In the genomic region with DNA sequence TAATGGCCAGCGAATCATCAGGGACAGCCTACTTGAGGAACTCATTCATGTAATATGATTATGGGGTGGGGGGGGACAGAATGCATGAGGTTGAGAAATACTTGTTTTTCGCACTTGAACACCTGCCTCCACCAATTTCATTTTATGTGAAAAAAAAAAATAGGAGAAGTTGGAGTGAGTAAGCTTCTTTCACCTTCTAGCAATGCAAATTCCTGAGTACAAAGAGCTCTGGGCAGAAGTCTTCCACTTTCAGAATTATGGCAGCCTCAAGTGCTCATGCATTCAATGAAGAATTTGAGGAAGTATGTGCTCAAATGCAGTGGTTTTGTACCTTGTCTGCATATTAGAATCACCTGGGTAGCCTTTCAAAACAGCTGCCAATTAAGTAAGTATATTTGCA, we compare ENCODE assay signal across 13 cellular contexts. TPM values are rescaled to one million over a fixed set of nuclear protein-coding genes. Genes with fewer than 3 reads are reported as not detected.
DNase-seq lines count a peak whose midpoint lies in the region; ATAC-seq and TF ChIP-seq lines count a peak whose summit lies in the region.
"Had no signal": no experiment of that assay in that cellular context is flagged by ENCODE, and none has a peak within 500 bp of the region (broad histone marks: within the 10 kb centered on the region; RNA-seq: fewer than 3 reads in every experiment).

No MANE protein-coding gene starts in this region.

- no peak overlapping the region for H3K4ac ChIP-seq in H9 (ENCODE audit: low read depth, low read length)

- H3T11ph ChIP-seq in H9 (ENCODE audit: low read length), result no peak overlapping the region

- ATAC-seq in GM19397 (IDR thresholded peaks at IDR 0.05; ENCODE audit: unreplicated experiment) (peak; percentile 25), HG02973 (IDR thresholded peaks at IDR 0.05; ENCODE audit: unreplicated experiment) (peak; percentile 31), left lobe of liver (no peak)
- ATAC-seq: K562 had no signal

- no peak for TF ChIP-seq CTCF in GM10248 (IDR thresholded peaks at IDR 0.05; ENCODE audit: control extremely low read depth, extremely low read depth, low read depth, missing control alignments)
- TF ChIP-seq CTCF in H9 (conservative IDR thresholded peaks at IDR 0.05), result no peak

- H2BK120ac ChIP-seq in H9 (ENCODE audit: low read depth, low read length, poor library complexity, severe bottlenecking), result no peak overlapping the region

- H3K4me2 ChIP-seq in H9 (ENCODE audit: insufficient read depth, insufficient read length, low read length), result no peak overlapping the region

- no peak overlapping the region for H4K8ac ChIP-seq in H9 (replicated peaks; ENCODE audit: insufficient read length, low read depth, low read length)

- H3K79me1 ChIP-seq in H9 (ENCODE audit: insufficient read depth, low read depth, low read length, poor library complexity, severe bottlenecking), result no peaks in the 10 kb centered on the region

- no peaks in the 10 kb centered on the region for H3K79me2 ChIP-seq in H9 (ENCODE audit: insufficient read depth, low read length)

- peaks cover 28% of the 10 kb centered on the region for H3K4me1 Mint-ChIP-seq in activated CD4-positive, alpha-beta memory T cell treated with anti-CD3 and anti-CD28 coated beads, Interleukin-2, amount 10 ng/mL, durations not matched to agents 7 days and 5 days
- H3K4me1 Mint-ChIP-seq in H9, result peaks cover 5 to 12% of the 10 kb centered on the region in 2 experiments

- CTCF ChIA-PET in GM10248 (lab: Yijun Ruan, JAX), result interaction anchor here (1.0 to 3.1 kb wide), 4 partner anchors 11 to 55 kb away, joined by 3 to 10 read pairs (median 4); no protein-coding TSS in a partner anchor
- CTCF ChIA-PET in activated CD4-positive, alpha-beta memory T cell treated with anti-CD3 and anti-CD28 coated beads, Interleukin-2, amount 10 ng/mL, durations not matched to agents 7 days and 5 days (lab: Charles Lee), result no interaction called here

- H2AFZ ChIP-seq in H9 (ENCODE audit: low read length), result no peak overlapping the region

- peaks cover 13% of the 10 kb centered on the region for H3K23me2 ChIP-seq in H9 (ENCODE audit: insufficient read length, low read depth, low read length, poor library complexity, severe bottlenecking)

- no CpG with 5 or more reads among the region's 2 CpGs for WGBS in H9 (ENCODE audit: extremely low coverage, insufficient read length, low lambda C conversion rate)

- no peaks in the 10 kb centered on the region for H4K20me1 ChIP-seq in H9 (ENCODE audit: control insufficient read depth, insufficient read depth, insufficient read length)

- H3K4me3 Mint-ChIP-seq in activated CD4-positive, alpha-beta memory T cell treated with anti-CD3 and anti-CD28 coated beads, Interleukin-2, amount 10 ng/mL, durations not matched to agents 7 days and 5 days, result no peak overlapping the region
- no peak overlapping the region for H3K4me3 Mint-ChIP-seq in H9

- H3K9ac ChIP-seq in H9 (ENCODE audit: extremely low read depth, insufficient read length, low read length), result no peak overlapping the region

- H3K56ac ChIP-seq in H9 (ENCODE audit: insufficient read length, low read depth, low read length), result no peak overlapping the region

- no peaks in the 10 kb centered on the region for H3K9me3 ChIP-seq in H9 (ENCODE audit: control insufficient read depth, low read depth, low read length)
- H3K9me3 ChIP-seq: ascending aorta, spleen had no signal

- no peak overlapping the region for H2BK15ac ChIP-seq in H9 (ENCODE audit: low read depth, low read length)

- H3K23ac ChIP-seq in H9 (ENCODE audit: insufficient read length, low read depth, low read length), result no peak overlapping the region

- no peak overlapping the region for H2BK5ac ChIP-seq in H9 (ENCODE audit: insufficient read length, low read length)

- H2BK12ac ChIP-seq in H9 (ENCODE audit: insufficient read length, low read depth, low read length), result no peak overlapping the region

- no peak overlapping the region for H3K27ac ChIP-seq in H9 (ENCODE audit: insufficient read length, low read depth, low read length)
- H3K27ac ChIP-seq: ascending aorta had no signal

- no peak overlapping the region for H3K14ac ChIP-seq in H9 (ENCODE audit: insufficient read depth, low read length)

- DNase-seq in GM10248 (ENCODE audit: extremely low spot score) (peak; percentile 45), NOMO-1 treated with DMSO at 0.1 percent for 48 hours (lab: John Stamatoyannopoulos, UW; ENCODE audit: unreplicated experiment) (peak; percentile 89), left lobe of liver (ENCODE audit: low spot score) (no peak), SHP77 treated with DMSO at 0.1 percent for 48 hours (lab: John Stamatoyannopoulos, UW) (no peak), H9 (no peak)
- DNase-seq in activated CD4-positive, alpha-beta memory T cell treated with anti-CD3 and anti-CD28 coated beads, Interleukin-2, amount 10 ng/mL, durations not matched to agents 7 days and 5 days, result no peak
- DNase-seq: NCI-H526; spleen; stimulated activated naive CD4-positive, alpha-beta T cell treated with Interleukin-2 at 50 U/mL for 16 hours had no signal

- no peaks in the 10 kb centered on the region for H3K36me3 Mint-ChIP-seq in activated CD4-positive, alpha-beta memory T cell treated with anti-CD3 and anti-CD28 coated beads, Interleukin-2, amount 10 ng/mL, durations not matched to agents 7 days and 5 days (ENCODE audit: low read depth)
- H3K36me3 Mint-ChIP-seq in H9 (ENCODE audit: insufficient read depth in 1 of 3, low read depth in 3 of 3), result peaks cover 0 to 4% (median 0%) of the 10 kb centered on the region in 3 experiments; a peak in 1 of 7 replicates

- H4K5ac ChIP-seq in H9 (ENCODE audit: insufficient read length, low read depth, low read length), result no peak overlapping the region

- no peak overlapping the region for H3K27ac Mint-ChIP-seq in activated CD4-positive, alpha-beta memory T cell treated with anti-CD3 and anti-CD28 coated beads, Interleukin-2, amount 10 ng/mL, durations not matched to agents 7 days and 5 days
- no peak overlapping the region for H3K27ac Mint-ChIP-seq in H9

- no peak overlapping the region for H3K18ac ChIP-seq in H9 (ENCODE audit: insufficient read length, low read depth, low read length)

- H3K27me3 Mint-ChIP-seq in activated CD4-positive, alpha-beta memory T cell treated with anti-CD3 and anti-CD28 coated beads, Interleukin-2, amount 10 ng/mL, durations not matched to agents 7 days and 5 days, result no peaks in the 10 kb centered on the region
- H3K27me3 Mint-ChIP-seq in H9 (ENCODE audit: low read depth), result peaks cover 22% of the 10 kb centered on the region

- H3K27me3 ChIP-seq in H9 (ENCODE audit: insufficient read depth, low read length), result no peaks in the 10 kb centered on the region
- H3K27me3 ChIP-seq: ascending aorta, spleen had no signal

- POLR2A ChIA-PET in GM10248 (lab: Yijun Ruan, JAX), result no interaction called here
- POLR2A ChIA-PET in activated CD4-positive, alpha-beta memory T cell treated with anti-CD3 and anti-CD28 coated beads, Interleukin-2, amount 10 ng/mL, durations not matched to agents 7 days and 5 days (lab: Charles Lee), result no interaction called here

- H2AK5ac ChIP-seq in H9 (ENCODE audit: insufficient read length, low read length), result no peak overlapping the region

- no peak overlapping the region for H2BK20ac ChIP-seq in H9 (ENCODE audit: low read depth, low read length, poor library complexity, severe bottlenecking)

- no peaks in the 10 kb centered on the region for H3K9me3 Mint-ChIP-seq in activated CD4-positive, alpha-beta memory T cell treated with anti-CD3 and anti-CD28 coated beads, Interleukin-2, amount 10 ng/mL, durations not matched to agents 7 days and 5 days
- H3K9me3 Mint-ChIP-seq in H9, result peaks cover 0 to 4% of the 10 kb centered on the region in 2 experiments; a peak in 2 of 5 replicates

- no peak overlapping the region for H4K91ac ChIP-seq in H9 (ENCODE audit: insufficient read length, low read depth, low read length)

- H3K4me1 ChIP-seq in H9 (ENCODE audit: insufficient read depth, low read length), result no peaks in the 10 kb centered on the region

RNA-seq across cellular contexts. Expression of a gene that starts 40.1 kb away (rescaled TPM):
- total RNA-seq in left lobe of liver (3.2 TPM), H9 (2021) (46.0 and 46.3 TPM in 2 replicates)
- 10 to 100 TPM; 20.5 to 27.3 TPM for total RNA-seq in activated CD4-positive, alpha-beta memory T cell treated with anti-CD3 and anti-CD28 coated beads, Interleukin-2, amount 10 ng/mL, durations not matched to agents 7 days and 5 days

Comparison
In these comparisons a context has a peak if more than half of its experiments do, and no peak if none do; other contexts are left out.
1. DNase-seq: peak in GM10248 (single experiment) and NOMO-1 treated with DMSO at 0.1 percent for 48 hours (single experiment); none in left lobe of liver (single experiment), SHP77 treated with DMSO at 0.1 percent for 48 hours (single experiment), activated CD4-positive, alpha-beta memory T cell treated with anti-CD3 and anti-CD28 coated beads, Interleukin-2, amount 10 ng/mL, durations not matched to agents 7 days and 5 days (single experiment) and H9 (single experiment).